ENCODE assay signal across 8 cellular contexts in genomic region chr1:24745711-24746582, GRCh38. TPM values are rescaled to one million over a fixed set of nuclear protein-coding genes. Genes with fewer than 3 reads are reported as not detected.
A peak's percentile ranks its signal among the peaks of the same experiment; 100 is the strongest.
DNase-seq lines count a peak whose midpoint lies in the region; ATAC-seq lines count a peak whose summit lies in the region.

No MANE protein-coding gene starts in this region.

- H3K4me3 Mint-ChIP-seq in activated naive CD4-positive, alpha-beta T cell treated with anti-CD3 and anti-CD28 coated beads, Interleukin-2, amount 10 ng/mL, durations not matched to agents 7 days and 5 days = peak overlapping the region; percentile 80

- no peaks in the 10 kb centered on the region for H3K36me3 Mint-ChIP-seq in activated naive CD4-positive, alpha-beta T cell treated with anti-CD3 and anti-CD28 coated beads, Interleukin-2, amount 10 ng/mL, durations not matched to agents 7 days and 5 days

- peak; percentile 7 for ATAC-seq in HG02588 (IDR thresholded peaks at IDR 0.05; ENCODE audit: unreplicated experiment)

- no peaks in the 10 kb centered on the region for H3K9me3 Mint-ChIP-seq in activated naive CD4-positive, alpha-beta T cell treated with anti-CD3 and anti-CD28 coated beads, Interleukin-2, amount 10 ng/mL, durations not matched to agents 7 days and 5 days

- peaks cover 61% of the 10 kb centered on the region for H3K27me3 Mint-ChIP-seq in activated naive CD4-positive, alpha-beta T cell treated with anti-CD3 and anti-CD28 coated beads, Interleukin-2, amount 10 ng/mL, durations not matched to agents 7 days and 5 days

- intact Hi-C loops in head of caudate nucleus (cut with DNase I) (loop anchor here (1.0 to 5.0 kb wide), 3 partner anchors 31 to 81 kb away; no protein-coding TSS in a partner anchor), posterior vena cava (cut with DNase I) (no loop called here)

- DNase-seq in NCI-H2196 (lab: John Stamatoyannopoulos, UW; ENCODE audit: unreplicated experiment) (peak; percentile 24), NCI-H2196 treated with DMSO at 0.1 percent for 48 hours (lab: John Stamatoyannopoulos, UW; ENCODE audit: unreplicated experiment) (no peak), NCI-H524 treated with DMSO at 0.1 percent for 48 hours (lab: John Stamatoyannopoulos, UW) (peak; percentile 1), head of caudate nucleus (peak in 34 of 42 donors; percentile 22 to 77 (median 52)), posterior vena cava (ENCODE audit: low spot score) (peak; percentile 86), NCI-H1436 (lab: John Stamatoyannopoulos, UW) (no peak)
- peak; percentile 36 for DNase-seq in activated naive CD4-positive, alpha-beta T cell treated with anti-CD3 and anti-CD28 coated beads, Interleukin-2, amount 10 ng/mL, durations not matched to agents 7 days and 5 days

- peaks cover 35% of the 10 kb centered on the region for H3K4me1 Mint-ChIP-seq in activated naive CD4-positive, alpha-beta T cell treated with anti-CD3 and anti-CD28 coated beads, Interleukin-2, amount 10 ng/mL, durations not matched to agents 7 days and 5 days

- CTCF ChIA-PET in activated naive CD4-positive, alpha-beta T cell treated with anti-CD3 and anti-CD28 coated beads, Interleukin-2, amount 10 ng/mL, durations not matched to agents 7 days and 5 days (lab: Charles Lee) = interaction anchor here (1.2 to 2.0 kb wide), 4 partner anchors 23 to 85 kb away, joined by 3 to 13 read pairs (median 7); no protein-coding TSS in a partner anchor

- peak overlapping the region; percentile 72 for H3K27ac Mint-ChIP-seq in activated naive CD4-positive, alpha-beta T cell treated with anti-CD3 and anti-CD28 coated beads, Interleukin-2, amount 10 ng/mL, durations not matched to agents 7 days and 5 days

RNA-seq across cellular contexts. Expression of gene CLIC4, which starts 0.7 kb away (rescaled TPM):
- 100 to 1,000 TPM; 566 to 848 TPM for total RNA-seq in posterior vena cava

Comparison
In these comparisons a context has a peak if more than half of its experiments do, and no peak if none do; other contexts are left out.
1. DNase-seq: peak in NCI-H2196 (single experiment), NCI-H524 treated with DMSO at 0.1 percent for 48 hours (single experiment), activated naive CD4-positive, alpha-beta T cell treated with anti-CD3 and anti-CD28 coated beads, Interleukin-2, amount 10 ng/mL, durations not matched to agents 7 days and 5 days (single experiment), head of caudate nucleus (34 of 42) and posterior vena cava (single experiment); none in NCI-H2196 treated with DMSO at 0.1 percent for 48 hours (single experiment) and NCI-H1436 (single experiment).